9 cellular contexts compared by ENCODE assay signal in the genomic region with DNA sequence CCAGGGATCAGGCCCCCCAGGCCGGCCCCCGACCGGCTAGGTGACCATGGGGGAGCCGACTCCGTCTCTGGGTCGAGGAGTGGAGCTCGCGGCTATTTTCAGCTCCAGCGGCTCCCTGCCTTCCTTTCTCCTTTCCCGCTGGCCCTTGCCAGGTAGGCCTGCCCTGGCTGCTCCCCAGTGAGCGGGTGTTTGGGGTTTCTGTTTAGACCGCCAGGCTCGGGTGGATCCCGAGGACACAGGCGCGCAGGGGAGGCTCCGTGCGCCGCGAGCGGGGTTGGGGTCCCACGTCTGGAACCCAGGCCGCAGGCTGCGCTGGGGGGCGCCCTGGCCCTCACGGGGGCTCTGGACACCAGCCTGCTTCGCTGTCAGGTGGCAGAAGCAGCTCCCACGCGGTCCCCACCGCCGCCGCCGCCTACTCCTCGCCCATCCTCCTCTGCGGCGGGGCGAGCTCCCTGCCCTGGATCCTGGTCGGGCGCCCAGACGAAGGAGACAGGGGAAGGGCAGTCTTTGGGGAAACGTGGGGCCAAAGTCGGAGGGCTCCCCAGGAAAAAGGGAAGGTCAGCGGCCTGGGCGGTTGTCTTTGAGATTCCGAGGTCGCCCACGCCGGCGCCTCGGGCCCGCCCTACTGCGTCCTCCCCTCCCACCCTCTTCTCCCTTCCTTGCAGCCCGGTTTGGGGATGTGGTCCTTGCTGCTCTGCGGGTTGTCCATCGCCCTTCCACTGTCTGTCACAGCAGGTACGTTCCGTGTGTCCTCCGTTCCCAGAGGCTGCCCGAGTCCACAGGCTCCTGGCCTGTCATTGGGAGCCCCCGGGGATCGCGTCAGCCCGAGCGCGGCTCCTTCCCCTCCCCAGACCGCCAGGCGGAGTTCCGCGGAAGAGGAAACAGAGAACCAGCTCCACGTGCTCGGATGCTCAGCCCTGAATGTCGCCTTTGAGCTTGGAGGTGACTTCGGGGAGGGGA. TPM values are rescaled to one million over a fixed set of nuclear protein-coding genes. Genes with fewer than 3 reads are reported as not detected.
DNase-seq lines count a peak whose midpoint lies in the region; ATAC-seq and TF ChIP-seq lines count a peak whose summit lies in the region.
"Had no signal": no experiment of that assay in that cellular context is flagged by ENCODE, and none has a peak within 500 bp of the region (broad histone marks: within the 10 kb centered on the region; RNA-seq: fewer than 3 reads in every experiment).

No MANE protein-coding gene starts in this region.

- peak; percentile 45 for TF ChIP-seq CTCF in fibroblast of villous mesenchyme (IDR thresholded peaks at IDR 0.05; ENCODE audit: insufficient read depth, low read depth, low read length)
- no peak for TF ChIP-seq CTCF in nephron progenitor cell (IDR thresholded peaks at IDR 0.05)

- peak overlapping the region; percentile 64 for H3K4me3 ChIP-seq in fibroblast of villous mesenchyme (ENCODE audit: low read depth, low read length)

- peaks cover 4% of the 10 kb centered on the region for H3K36me3 Mint-ChIP-seq in nephron progenitor cell (ENCODE audit: low read depth)

- peak overlapping the region; percentile 80 for H3K4me3 Mint-ChIP-seq in nephron progenitor cell

- ATAC-seq in HG02759 (IDR thresholded peaks at IDR 0.05; ENCODE audit: unreplicated experiment) (peak; percentile 34), GM21423 (IDR thresholded peaks at IDR 0.05; ENCODE audit: unreplicated experiment) (no peak)

- H3K27me3 Mint-ChIP-seq in nephron progenitor cell (ENCODE audit: low read depth, poor library complexity) = peaks cover 45% of the 10 kb centered on the region

- peaks cover 6% of the 10 kb centered on the region for H3K4me1 Mint-ChIP-seq in nephron progenitor cell

- DNase-seq in activated T-cell treated with anti-CD3 and anti-CD28 coated beads for 48 hours (ENCODE audit: low read depth) = peak; percentile 48
- peak; percentile 59 for DNase-seq in fibroblast of villous mesenchyme (ENCODE audit: low read depth)
- peak; percentile 38 for DNase-seq in nephron progenitor cell
- DNase-seq in stromal cell of bone marrow (ENCODE audit: low read depth) = peak; percentile 13
- no peak for DNase-seq in cortex of kidney (lab: John Stamatoyannopoulos, UW)
- DNase-seq in putamen (ENCODE audit: low spot score) = no peak

- no peak overlapping the region for H3K27ac Mint-ChIP-seq in nephron progenitor cell

- peaks cover 16% of the 10 kb centered on the region for H3K9me3 Mint-ChIP-seq in nephron progenitor cell

RNA-seq across cellular contexts. Expression of a gene that starts 0.6 kb away (rescaled TPM):
- total RNA-seq in fibroblast of villous mesenchyme = 0.32 and 1.3 TPM in 2 replicates
- total RNA-seq: HT1080 had no signal

RNA-seq across cellular contexts. Expression of a gene that starts 44.9 kb away (rescaled TPM):
- total RNA-seq in fibroblast of villous mesenchyme = 35.8 and 62.6 TPM in 2 replicates

Comparison
In these comparisons a context has a peak if more than half of its experiments do, and no peak if none do; other contexts are left out.
1. DNase-seq: peak in activated T-cell treated with anti-CD3 and anti-CD28 coated beads for 48 hours (single experiment), fibroblast of villous mesenchyme (single experiment), nephron progenitor cell (single experiment) and stromal cell of bone marrow (single experiment); none in cortex of kidney (single experiment) and putamen (single experiment).